ENCODE assay signal across 13 cellular contexts in genomic region chr9:4073371-4073770, GRCh38.
DNase-seq lines count a peak whose midpoint lies in the region; ATAC-seq and TF ChIP-seq lines count a peak whose summit lies in the region.
"Had no signal": no experiment of that assay in that cellular context is flagged by ENCODE, and none has a peak within 500 bp of the region (broad histone marks: within the 10 kb centered on the region; RNA-seq: fewer than 3 reads in every experiment).

No MANE protein-coding gene starts in this region.

- H3K4me2 ChIP-seq in PC-9: no peak overlapping the region

- no peaks in the 10 kb centered on the region; the same call in 1 of the 2 replicates for H3F3A ChIP-seq in PC-9 (ENCODE audit: insufficient read depth, low read depth)

- H3K36me3 ChIP-seq in PC-9 (ENCODE audit: low read depth) (no peaks in the 10 kb centered on the region), adrenal gland (replicated peaks in 1 of 2) (no peaks in the 10 kb centered on the region)

- TF ChIP-seq CTCF in 22Rv1 (IDR thresholded peaks at IDR 0.05): peak; percentile 61
- TF ChIP-seq CTCF in GM12865 (IDR thresholded peaks at IDR 0.05; ENCODE audit: insufficient read depth, low read depth, low read length, missing control alignments): peak; percentile 26
- peak; percentile 28; the same call in 1 of the 2 replicates for TF ChIP-seq CTCF in PC-9 (conservative IDR thresholded peaks at IDR 0.05)
- peak; percentile 48 for TF ChIP-seq CTCF in fibroblast of mammary gland (conservative IDR thresholded peaks at IDR 0.05; ENCODE audit: control insufficient read depth, insufficient read depth, low read depth, low read length)
- TF ChIP-seq CTCF in adrenal gland (IDR thresholded peaks at IDR 0.05): peak in 2 of 6 experiments; percentile 7 to 17

- no peaks in the 10 kb centered on the region for H4K20me1 ChIP-seq in PC-9 (ENCODE audit: insufficient read depth)

- H3K27ac ChIP-seq in 22Rv1 (no peak overlapping the region), PC-9 (no peak overlapping the region), adrenal gland (no peak overlapping the region)

- 89 to 91% (median 90%) methylated on average over 7 of the region's 7 CpGs for WGBS in adrenal gland, 4 donors

- no peak overlapping the region for H2AFZ ChIP-seq in PC-9

- no peak for ATAC-seq in GM21367 (IDR thresholded peaks at IDR 0.05; ENCODE audit: unreplicated experiment)
- no peak for ATAC-seq in GM19452 (IDR thresholded peaks at IDR 0.05; ENCODE audit: unreplicated experiment)

- no peak overlapping the region for H3K4me3 ChIP-seq in GM12865 (ENCODE audit: low read depth, low read length)
- H3K4me3 ChIP-seq in PC-9: no peak overlapping the region
- H3K4me3 ChIP-seq in fibroblast of mammary gland (ENCODE audit: control insufficient read depth, low read depth, low read length): no peak overlapping the region
- H3K4me3 ChIP-seq in adrenal gland: no peak overlapping the region

- no peaks in the 10 kb centered on the region for H3K27me3 ChIP-seq in PC-9 (ENCODE audit: insufficient read depth, low read depth)
- H3K27me3 ChIP-seq in adrenal gland: no peaks in the 10 kb centered on the region

- H3K79me2 ChIP-seq in PC-9 (ENCODE audit: low read depth): no peaks in the 10 kb centered on the region

- no TSS peak for BruUV-seq in PC-9 (replicated peaks; lab: Mats Ljungman, UMichigan)

- CTCF ChIA-PET in PC-9 (lab: Charles Lee): interaction anchor here (0.6 kb wide), 1 partner anchor 14 kb away, joined by 3 read pairs; no protein-coding TSS in a partner anchor

- POLR2A ChIA-PET in PC-9 (lab: Charles Lee; ENCODE audit: unreplicated experiment): no interaction called here

- no peak for TF ChIP-seq POLR2A in adrenal gland (IDR thresholded peaks at IDR 0.05)

- no peaks in the 10 kb centered on the region for H3K9me3 ChIP-seq in PC-9 (ENCODE audit: insufficient read depth, low read depth)
- H3K9me3 ChIP-seq in adrenal gland (replicated peaks in 1 of 3): no peaks in the 10 kb centered on the region
- H3K9me3 ChIP-seq: Caco-2 had no signal

- no peaks in the 10 kb centered on the region for H3K9me2 ChIP-seq in PC-9 (ENCODE audit: insufficient read depth)

- intact Hi-C loops in PC-9 (cut with micrococcal nuclease; ENCODE audit: unreplicated experiment): no loop called here
- intact Hi-C loops in adrenal gland (cut with DNase I): no loop called here

- H3K4me1 ChIP-seq in PC-9 (replicated peaks; ENCODE audit: insufficient read depth) (no peaks in the 10 kb centered on the region), adrenal gland (replicated peaks in 1 of 2) (peaks cover 5 to 13% of the 10 kb centered on the region in 2 donors)

- DNase-seq in GM12865 (ENCODE audit: low read depth) (peak; percentile 14), PC-9 (no peak), fibroblast of mammary gland (ENCODE audit: low read depth) (no peak), adrenal gland (no peak)
- DNase-seq in activated effector memory CD4-positive, alpha-beta T cell treated with anti-CD3 and anti-CD28 coated beads, Interleukin-2, amount 50 U/mL, for 16 hours: no peak
- DNase-seq: cortex of kidney; NCI-H345; stimulated activated CD4-positive, alpha-beta T cell treated with anti-CD3 and anti-CD28 coated beads, Interleukin-1b, Interleukin-23, amount 100 ng/mL, for 48 hours; substantia nigra had no signal
